In genomic region chr7:126001344-126001743, GRCh38 we compare ENCODE assay signal across 1 cellular context.
TF ChIP-seq lines count a peak whose summit lies in the region.

No MANE protein-coding gene starts in this region.

TF ChIP-seq in WTC11, 78 proteins besides CTCF, POLR2A, EP300 and RAD21 (continued from another document):
- TF ChIP-seq RORB (CRISPR knock-in tag; IDR thresholded peaks at IDR 0.05) (no peak), NR3C1 (CRISPR knock-in tag; conservative IDR thresholded peaks at IDR 0.05; ENCODE audit: low read depth) (no peak), ZNF281 (CRISPR knock-in tag; IDR thresholded peaks at IDR 0.05) (no peak), NR2C2 (CRISPR knock-in tag; IDR thresholded peaks at IDR 0.05) (no peak), PRDM15 (CRISPR knock-in tag; IDR thresholded peaks at IDR 0.05) (no peak), ATF1 (CRISPR knock-in tag; IDR thresholded peaks at IDR 0.05) (no peak), ZMAT4 (CRISPR knock-in tag; IDR thresholded peaks at IDR 0.05) (no peak), FOXK1 (CRISPR knock-in tag; IDR thresholded peaks at IDR 0.05) (no peak), EMX1 (CRISPR knock-in tag; IDR thresholded peaks at IDR 0.05) (no peak)
TF ChIP-seq in WTC11: peak in this region for 0.
